10 cellular contexts compared by ENCODE assay signal in the genomic region with DNA sequence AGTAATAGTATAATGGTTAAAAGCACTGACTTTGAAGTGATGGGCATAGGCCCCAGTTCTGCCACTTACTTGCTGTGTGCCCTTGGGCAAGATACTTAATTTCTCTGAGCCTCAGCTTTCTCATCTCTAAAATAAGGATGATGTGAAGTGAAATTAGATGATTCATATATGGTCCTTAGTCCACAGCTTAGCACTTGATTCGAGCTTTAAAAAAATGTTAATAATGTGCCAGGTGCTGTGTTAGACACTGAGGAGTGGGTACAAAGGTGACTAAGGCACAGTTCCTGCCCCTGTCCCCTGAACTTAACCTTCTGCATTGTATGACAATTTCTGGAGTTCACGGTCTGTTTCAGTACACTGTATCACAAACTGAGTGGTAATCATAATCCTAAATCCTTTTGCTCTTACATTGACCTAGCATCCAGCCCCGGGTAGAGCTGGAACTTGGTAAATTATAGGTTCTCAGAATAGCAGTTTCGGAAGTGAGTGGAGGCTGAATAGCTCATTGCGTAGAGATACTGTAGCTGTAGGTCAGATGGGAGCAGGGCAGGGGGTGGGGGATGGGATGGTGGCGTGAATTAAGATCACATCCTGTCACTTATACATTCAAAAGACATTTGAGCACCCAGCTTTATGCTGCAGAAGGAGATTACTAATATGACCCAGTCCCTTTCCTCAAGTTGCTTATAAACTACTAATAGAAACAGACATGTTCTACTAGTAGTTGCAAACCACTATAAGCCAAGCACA. TPM values are rescaled to one million over a fixed set of nuclear protein-coding genes. Genes with fewer than 3 reads are reported as not detected.
DNase-seq lines count a peak whose midpoint lies in the region; ATAC-seq and TF ChIP-seq lines count a peak whose summit lies in the region.
"Had no signal": no experiment of that assay in that cellular context is flagged by ENCODE, and none has a peak within 500 bp of the region (broad histone marks: within the 10 kb centered on the region; RNA-seq: fewer than 3 reads in every experiment).

No MANE protein-coding gene starts in this region.

- ATAC-seq in CD4-positive, alpha-beta T cell (ENCODE audit: poor library complexity) = no peak
- ATAC-seq in IMR-90 (ENCODE audit: low read depth) (no peak), naive B cell (ENCODE audit: low read depth in 2 of 2) (no peak), HG03571 (IDR thresholded peaks at IDR 0.05; ENCODE audit: unreplicated experiment) (no peak), GM18511 (IDR thresholded peaks at IDR 0.05; ENCODE audit: unreplicated experiment) (no peak)
- ATAC-seq: gastroesophageal sphincter had no signal

- peak overlapping the region; percentile 94 for H3K4me3 Mint-ChIP-seq in CD4-positive, alpha-beta T cell
- H3K4me3 Mint-ChIP-seq in activated naive CD8-positive, alpha-beta T cell treated with anti-CD3 and anti-CD28 coated beads for 36 hours = peak overlapping the region; percentile 91
- peak overlapping the region; percentile 88 to 97 (median 96) for H3K4me3 Mint-ChIP-seq in naive B cell

- no peak for TF ChIP-seq RAD21 in IMR-90 (IDR thresholded peaks at IDR 0.05; ENCODE audit: low read length)

- DNase-seq in CD4-positive, alpha-beta T cell = no peak
- DNase-seq in IMR-90 (no peak), naive B cell (no peak), mesenteric fat pad (ENCODE audit: low spot score) (no peak), NCI-H128 (lab: John Stamatoyannopoulos, UW; ENCODE audit: unreplicated experiment) (no peak)
- DNase-seq in activated naive CD8-positive, alpha-beta T cell treated with anti-CD3 and anti-CD28 coated beads for 36 hours = no peak
- DNase-seq: upper lobe of left lung had no signal

- 100% methylated on average over 1 of the region's 6 CpGs; no CpG with 5 or more reads in 1 of the 2 experiments for WGBS in IMR-90 (ENCODE audit: extremely low coverage in 2 of 2, insufficient read length in 1 of 2), 2 experiments

- in situ Hi-C loops in IMR-90 (cut with MboI; ENCODE audit: low sequenced_read_pairs) = no loop called here

- no peak overlapping the region for H2BK5ac ChIP-seq in IMR-90 (ENCODE audit: low read depth, low read length, poor library complexity, severe bottlenecking)

- peaks cover 18 to 33% of the 10 kb centered on the region in 2 experiments for H3K79me1 ChIP-seq in IMR-90 (ENCODE audit: low read depth in 1 of 2, low read length in 2 of 2)

- no peak overlapping the region for H2BK120ac ChIP-seq in IMR-90 (ENCODE audit: low read depth, low read length)

- no peak overlapping the region for H3K9ac ChIP-seq in IMR-90 (ENCODE audit: low read depth, low read length)

- H2AK9ac ChIP-seq in IMR-90 (replicated peaks; ENCODE audit: low read depth, low read length, poor library complexity) = no peak overlapping the region

- H3K9me1 ChIP-seq in IMR-90 (ENCODE audit: insufficient read depth, low read length) = peaks cover 15% of the 10 kb centered on the region

- intact Hi-C loops in CD4-positive, alpha-beta T cell (cut with DNase I, micrococcal nuclease) = loop anchor here (2.0 to 10.0 kb wide), 6 partner anchors 31 to 507 kb away; partner anchors contain the start of genes C1orf50 (in 2 of the 2), P3H1 (in 2 of the 2), CCDC30 (in 1 of the 2) and CDC20 (in 1 of the 2)
- intact Hi-C loops in IMR-90 (cut with micrococcal nuclease) = loop anchor here (10.0 kb wide), 1 partner anchor 163 kb away; the partner anchor contains the start of gene YBX1

- no peaks in the 10 kb centered on the region for H3K9me3 ChIP-seq in CD4-positive, alpha-beta T cell (ENCODE audit: control insufficient read depth, low read length)
- peaks cover 11% of the 10 kb centered on the region for H3K9me3 ChIP-seq in IMR-90 (ENCODE audit: control insufficient read depth, insufficient read depth, low read length)
- H3K9me3 ChIP-seq: upper lobe of left lung had no signal

- no peak overlapping the region for H3K27ac ChIP-seq in CD4-positive, alpha-beta T cell (ENCODE audit: low read depth, low read length)
- no peak overlapping the region for H3K27ac ChIP-seq in IMR-90 (ENCODE audit: insufficient read depth, low read length)

- no peaks in the 10 kb centered on the region for H3K27me3 ChIP-seq in CD4-positive, alpha-beta T cell (ENCODE audit: control insufficient read depth, insufficient read depth, low read length)
- H3K27me3 ChIP-seq in IMR-90 (ENCODE audit: control insufficient read depth, insufficient read depth, low read length) = no peaks in the 10 kb centered on the region
- H3K27me3 ChIP-seq: gastroesophageal sphincter, upper lobe of left lung had no signal

- no peak for TF ChIP-seq POLR2A in IMR-90 (IDR thresholded peaks at IDR 0.05; ENCODE audit: low read depth, low read length)

- CTCF ChIA-PET in CD4-positive, alpha-beta T cell (lab: Charles Lee) = interaction anchor here (1.4 to 2.6 kb wide), 4 partner anchors 10 to 226 kb away, joined by 3 to 20 read pairs (median 8); partner anchors contain the start of genes ERMAP and SVBP
- CTCF ChIA-PET in IMR-90 (lab: Yijun Ruan, JAX) = no interaction called here

- dilution Hi-C loops in IMR-90 (cut with HindIII; ENCODE audit: low sequenced_read_pairs, unreplicated experiment) = no loop called here

- no peak overlapping the region for H3K56ac ChIP-seq in IMR-90 (ENCODE audit: extremely low read depth, insufficient read depth, low read length)

- peak overlapping the region; percentile 96; the same call in 1 of the 2 replicates for H3K4me2 ChIP-seq in IMR-90 (ENCODE audit: low read depth, low read length)

- no peak overlapping the region for H2BK20ac ChIP-seq in IMR-90 (ENCODE audit: low read depth, low read length)

- H3K4ac ChIP-seq in IMR-90 (ENCODE audit: low read depth, low read length) = no peak overlapping the region

- no peak overlapping the region for H2BK15ac ChIP-seq in IMR-90 (ENCODE audit: low read depth, low read length)

- H3K4me1 Mint-ChIP-seq in CD4-positive, alpha-beta T cell (ENCODE audit: low read depth) = peaks cover 38% of the 10 kb centered on the region
- peaks cover 27% of the 10 kb centered on the region for H3K4me1 Mint-ChIP-seq in activated naive CD8-positive, alpha-beta T cell treated with anti-CD3 and anti-CD28 coated beads for 36 hours
- H3K4me1 Mint-ChIP-seq in naive B cell = peaks cover 33 to 52% (median 37%) of the 10 kb centered on the region in 3 donors

- no peak overlapping the region for H4K5ac ChIP-seq in IMR-90 (ENCODE audit: low read depth, low read length)

- peaks cover 2% of the 10 kb centered on the region for H3K9me3 Mint-ChIP-seq in CD4-positive, alpha-beta T cell
- peaks cover 10% of the 10 kb centered on the region for H3K9me3 Mint-ChIP-seq in activated naive CD8-positive, alpha-beta T cell treated with anti-CD3 and anti-CD28 coated beads for 36 hours
- peaks cover 0 to 4% (median 0%) of the 10 kb centered on the region in 7 donors for H3K9me3 Mint-ChIP-seq in naive B cell

- no peak overlapping the region for H3K14ac ChIP-seq in IMR-90 (replicated peaks; ENCODE audit: low read depth, low read length)

- H4K8ac ChIP-seq in IMR-90 (ENCODE audit: low read depth in 2 of 2, low read length in 2 of 2) = no peak overlapping the region

- H2AK5ac ChIP-seq in IMR-90 (ENCODE audit: low read depth, low read length) = no peak overlapping the region

- no peak overlapping the region for H2AFZ ChIP-seq in IMR-90 (replicated peaks; ENCODE audit: low read length, poor library complexity)

- no peak overlapping the region for H4K91ac ChIP-seq in IMR-90 (ENCODE audit: insufficient read depth, low read depth, low read length)

- peak overlapping the region; percentile 67 for H3K27ac Mint-ChIP-seq in CD4-positive, alpha-beta T cell
- H3K27ac Mint-ChIP-seq in activated naive CD8-positive, alpha-beta T cell treated with anti-CD3 and anti-CD28 coated beads for 36 hours = no peak overlapping the region
- peak overlapping the region in 4 of 6 donors; percentile 80 to 97 (median 86) for H3K27ac Mint-ChIP-seq in naive B cell

- peak overlapping the region; percentile 81; the same call in 1 of the 2 replicates for H3K23ac ChIP-seq in IMR-90 (ENCODE audit: low read depth, low read length)

- H3K4me1 ChIP-seq in IMR-90 (ENCODE audit: control insufficient read depth, insufficient read depth, low read length) = peaks cover 6% of the 10 kb centered on the region

- no peak overlapping the region; the same call in 1 of the 2 replicates for H3K4me3 ChIP-seq in IMR-90 (ENCODE audit: insufficient read depth, low read depth, low read length)

- no peak for TF ChIP-seq CTCF in CD4-positive, alpha-beta T cell (IDR thresholded peaks at IDR 0.05)
- no peak for TF ChIP-seq CTCF in IMR-90 (conservative IDR thresholded peaks at IDR 0.05; ENCODE audit: low read depth, low read length)

- peaks cover 55% of the 10 kb centered on the region for H3K36me3 Mint-ChIP-seq in CD4-positive, alpha-beta T cell (ENCODE audit: low read depth)
- H3K36me3 Mint-ChIP-seq in activated naive CD8-positive, alpha-beta T cell treated with anti-CD3 and anti-CD28 coated beads for 36 hours = peaks cover 60% of the 10 kb centered on the region
- peaks cover 8 to 14% of the 10 kb centered on the region in 2 donors for H3K36me3 Mint-ChIP-seq in naive B cell

- H3K18ac ChIP-seq in IMR-90 (ENCODE audit: low read depth, low read length) = no peak overlapping the region

- no TSS peak for BruUV-seq in IMR-90 (replicated peaks; lab: Mats Ljungman, UMichigan)

- POLR2A ChIA-PET in CD4-positive, alpha-beta T cell (lab: Charles Lee) = interaction anchor here (1.4 to 2.4 kb wide), 2 partner anchors 31 to 81 kb away, joined by 3 to 53 read pairs; partner anchors contain the start of genes C1orf50, ERMAP, P3H1 and SVBP
- POLR2A ChIA-PET in IMR-90 (lab: Charles Lee; ENCODE audit: unreplicated experiment) = no interaction called here

- no peaks in the 10 kb centered on the region for H3K27me3 Mint-ChIP-seq in CD4-positive, alpha-beta T cell
- H3K27me3 Mint-ChIP-seq in activated naive CD8-positive, alpha-beta T cell treated with anti-CD3 and anti-CD28 coated beads for 36 hours = no peaks in the 10 kb centered on the region
- H3K27me3 Mint-ChIP-seq in naive B cell = no peaks in the 10 kb centered on the region

- H3K36me3 ChIP-seq in IMR-90 (ENCODE audit: control insufficient read depth, insufficient read depth, low read length) = peaks cover 18% of the 10 kb centered on the region

- no peaks in the 10 kb centered on the region for H4K20me1 ChIP-seq in IMR-90 (ENCODE audit: insufficient read depth, low read length)

RNA-seq across cellular contexts. Expression of gene ZNF691, which starts 1.5 kb away (rescaled TPM):
- total RNA-seq in CD4-positive, alpha-beta T cell = 1 to 10 TPM; 1.2 to 1.7 TPM
- total RNA-seq in IMR-90 (2012; rRNA removed) = 13.6 and 15.3 TPM in 2 replicates
- 6.2 and 6.8 TPM in 2 replicates for polyA plus RNA-seq in IMR-90 (2012; rRNA removed)
- 3.5 and 3.7 TPM in 2 replicates for polyA plus RNA-seq in IMR-90 (2012; cell fraction: cytosol; rRNA removed)
- polyA plus RNA-seq in IMR-90 (2012; cell fraction: nucleus; rRNA removed; ENCODE audit: low replicate concordance) = 16.7 and 23.4 TPM in 2 replicates
- total RNA-seq in activated naive CD8-positive, alpha-beta T cell treated with anti-CD3 and anti-CD28 coated beads for 36 hours = 10 to 100 TPM in 1 of 2 experiments, 1 to 10 TPM in 1; 8.7 to 10.0 TPM
- 10 to 100 TPM in 2 of 6 donors, 1 to 10 TPM in 3, not detected in 1; 6.2 to 13.4 (median 9.4) TPM for polyA plus RNA-seq in naive B cell (ENCODE audit: low read depth in 6 of 6)
- total RNA-seq in mesenteric fat pad = 4.7 TPM

RNA-seq across cellular contexts. Expression of gene SVBP, which starts 30.7 kb away (rescaled TPM):
- total RNA-seq in CD4-positive, alpha-beta T cell = 10 to 100 TPM; 19.2 to 21.3 TPM
- 9.7 and 12.2 TPM in 2 replicates for total RNA-seq in IMR-90 (2012; rRNA removed)
- polyA plus RNA-seq in IMR-90 (2012; rRNA removed) = 10.5 and 11.5 TPM in 2 replicates
- 3.8 and 12.8 TPM in 2 replicates for polyA plus RNA-seq in IMR-90 (2012; cell fraction: cytosol; rRNA removed)
- 0.52 and 5.8 TPM in 2 replicates for polyA plus RNA-seq in IMR-90 (2012; cell fraction: nucleus; rRNA removed; ENCODE audit: low replicate concordance)
- total RNA-seq in activated naive CD8-positive, alpha-beta T cell treated with anti-CD3 and anti-CD28 coated beads for 36 hours = 10 to 100 TPM; 11.8 to 13.7 TPM
- 10 to 100 TPM; 51.0 to 73.2 (median 65.8) TPM for polyA plus RNA-seq in naive B cell (ENCODE audit: low read depth in 6 of 6)
- 19.1 TPM for total RNA-seq in mesenteric fat pad

RNA-seq across cellular contexts. Expression of gene ERMAP, which starts 31.0 kb away (rescaled TPM):
- 1 to 10 TPM; 4.4 to 5.0 TPM for total RNA-seq in CD4-positive, alpha-beta T cell
- total RNA-seq in IMR-90 (2012; rRNA removed) (5.0 and 5.6 TPM in 2 replicates), mesenteric fat pad (7.3 TPM)
- polyA plus RNA-seq in IMR-90 (2012; rRNA removed) (5.9 and 7.2 TPM in 2 replicates), naive B cell (ENCODE audit: low read depth in 6 of 6) (1 to 10 TPM in 5 of 6 donors, not detected in 1; 2.2 to 3.7 (median 2.6) TPM)
- 3.4 and 3.6 TPM in 2 replicates for polyA plus RNA-seq in IMR-90 (2012; cell fraction: cytosol; rRNA removed)
- polyA plus RNA-seq in IMR-90 (2012; cell fraction: nucleus; rRNA removed; ENCODE audit: low replicate concordance) = 8.3 and 25.2 TPM in 2 replicates
- 1 to 10 TPM; 3.1 to 3.2 TPM for total RNA-seq in activated naive CD8-positive, alpha-beta T cell treated with anti-CD3 and anti-CD28 coated beads for 36 hours
